In genomic region chr2:196991061-196991460, GRCh38 we compare ENCODE assay signal across 16 cellular contexts.
DNase-seq lines count a peak whose midpoint lies in the region; ATAC-seq and TF ChIP-seq lines count a peak whose summit lies in the region.
"Had no signal": no experiment of that assay in that cellular context is flagged by ENCODE, and none has a peak within 500 bp of the region (broad histone marks: within the 10 kb centered on the region; RNA-seq: fewer than 3 reads in every experiment).

No MANE protein-coding gene starts in this region.

- DNase-seq in activated naive CD4-positive, alpha-beta T cell treated with anti-CD3 and anti-CD28 coated beads for 36 hours, result no peak
- no peak for DNase-seq in activated naive CD4-positive, alpha-beta T cell (lab: John Stamatoyannopoulos, UW)
- DNase-seq in stimulated activated naive B cell treated with anti-CD40 and anti-IgM and Interleukin-4, amounts not matched to agents 10 μg/mL and 1 μg/mL and 100 μg/mL, for 72 hours, result no peak
- DNase-seq in central memory CD4-positive, alpha-beta T cell, result no peak
- DNase-seq in DMS53 treated with DMSO at 0.1 percent for 48 hours (lab: John Stamatoyannopoulos, UW; ENCODE audit: unreplicated experiment), result no peak
- no peak for DNase-seq in NCI-H526 treated with DMSO at 0.1 percent for 48 hours (lab: John Stamatoyannopoulos, UW)
- DNase-seq: activated gamma-delta T cell treated with Interleukin-2 at 50 U/mL for 16 hours; gastrocnemius medialis; H9; NCI-H2227 treated with DMSO at 0.1 percent for 48 hours; SIG-M5; stimulated activated CD4-positive, alpha-beta T cell treated with anti-CD3 and anti-CD28 coated beads, Interleukin-4, amount 100 ng/mL, for 4 hours; upper lobe of left lung had no signal

- peaks cover 37% of the 10 kb centered on the region for H3K36me3 Mint-ChIP-seq in activated naive CD4-positive, alpha-beta T cell treated with anti-CD3 and anti-CD28 coated beads for 36 hours (ENCODE audit: low read depth)
- H3K36me3 Mint-ChIP-seq in stimulated activated naive B cell treated with anti-CD40 and anti-IgM and Interleukin-4, amounts not matched to agents 10 μg/mL and 1 μg/mL and 100 μg/mL, for 72 hours, result peaks cover 42 to 50% of the 10 kb centered on the region in 2 donors

- no peaks in the 10 kb centered on the region for H3K9me3 Mint-ChIP-seq in activated naive CD4-positive, alpha-beta T cell treated with anti-CD3 and anti-CD28 coated beads for 36 hours
- no peaks in the 10 kb centered on the region for H3K9me3 Mint-ChIP-seq in stimulated activated naive B cell treated with anti-CD40 and anti-IgM and Interleukin-4, amounts not matched to agents 10 μg/mL and 1 μg/mL and 100 μg/mL, for 72 hours
- H3K9me3 Mint-ChIP-seq: H9 had no signal

- H3K4me3 Mint-ChIP-seq in activated naive CD4-positive, alpha-beta T cell treated with anti-CD3 and anti-CD28 coated beads for 36 hours, result no peak overlapping the region
- peak overlapping the region in 1 of 2 donors; percentile 6 for H3K4me3 Mint-ChIP-seq in stimulated activated naive B cell treated with anti-CD40 and anti-IgM and Interleukin-4, amounts not matched to agents 10 μg/mL and 1 μg/mL and 100 μg/mL, for 72 hours
- H3K4me3 Mint-ChIP-seq: H9 had no signal

- H3K27ac ChIP-seq in ectodermal cell (ENCODE audit: insufficient read depth, low read depth, low read length, poor library complexity, severe bottlenecking), result peak overlapping the region; percentile 36
- H3K27ac ChIP-seq: gastrocnemius medialis had no signal

- H3K27me3 Mint-ChIP-seq in activated naive CD4-positive, alpha-beta T cell treated with anti-CD3 and anti-CD28 coated beads for 36 hours (ENCODE audit: low read depth), result no peaks in the 10 kb centered on the region
- H3K27me3 Mint-ChIP-seq in stimulated activated naive B cell treated with anti-CD40 and anti-IgM and Interleukin-4, amounts not matched to agents 10 μg/mL and 1 μg/mL and 100 μg/mL, for 72 hours, result no peaks in the 10 kb centered on the region

- CTCF ChIA-PET in activated naive CD4-positive, alpha-beta T cell treated with anti-CD3 and anti-CD28 coated beads for 36 hours (lab: Charles Lee), result interaction anchor here (0.6 kb wide), 2 partner anchors 60 to 199 kb away, joined by 3 to 4 read pairs; no protein-coding TSS in a partner anchor

- WGBS in ectodermal cell, 2 experiments, result 91 to 92% methylated on average over 1 of the region's 1 CpG

- peaks cover 13% of the 10 kb centered on the region for H3K4me1 ChIP-seq in ectodermal cell (ENCODE audit: control insufficient read depth, insufficient read depth, low read length)

- peaks cover 67% of the 10 kb centered on the region for H3K4me1 Mint-ChIP-seq in activated naive CD4-positive, alpha-beta T cell treated with anti-CD3 and anti-CD28 coated beads for 36 hours (ENCODE audit: low read depth)
- H3K4me1 Mint-ChIP-seq in stimulated activated naive B cell treated with anti-CD40 and anti-IgM and Interleukin-4, amounts not matched to agents 10 μg/mL and 1 μg/mL and 100 μg/mL, for 72 hours, result peaks cover 27 to 51% of the 10 kb centered on the region in 2 donors

- intact Hi-C loops in activated naive CD4-positive, alpha-beta T cell treated with anti-CD3 and anti-CD28 coated beads for 36 hours (cut with micrococcal nuclease), result no loop called here

- H3K36me3 ChIP-seq in ectodermal cell (ENCODE audit: control insufficient read depth, insufficient read depth, low read length), result no peaks in the 10 kb centered on the region
- H3K36me3 ChIP-seq: gastrocnemius medialis had no signal

- peak overlapping the region; percentile 98 for H3K27ac Mint-ChIP-seq in activated naive CD4-positive, alpha-beta T cell treated with anti-CD3 and anti-CD28 coated beads for 36 hours
- peak overlapping the region; percentile 91 for H3K27ac Mint-ChIP-seq in stimulated activated naive B cell treated with anti-CD40 and anti-IgM and Interleukin-4, amounts not matched to agents 10 μg/mL and 1 μg/mL and 100 μg/mL, for 72 hours

- H3K27me3 ChIP-seq in ectodermal cell (ENCODE audit: control insufficient read depth, insufficient read depth, low read length, poor library complexity, severe bottlenecking), result no peaks in the 10 kb centered on the region
- H3K27me3 ChIP-seq: gastrocnemius medialis, neutrophil, upper lobe of left lung had no signal

- no peak overlapping the region for H3K4me3 ChIP-seq in ectodermal cell (ENCODE audit: insufficient read depth, low read depth, low read length)
- H3K4me3 ChIP-seq: gastrocnemius medialis, upper lobe of left lung had no signal

- H3K9me3 ChIP-seq in ectodermal cell (ENCODE audit: control insufficient read depth, low read length), result no peaks in the 10 kb centered on the region
- H3K9me3 ChIP-seq: gastrocnemius medialis, neutrophil, upper lobe of left lung had no signal

- ATAC-seq in stimulated activated naive B cell treated with anti-CD40 and anti-IgM and Interleukin-4, amounts not matched to agents 10 μg/mL and 1 μg/mL and 100 μg/mL, for 72 hours (replicated peaks), result no peak
- ATAC-seq: gastrocnemius medialis had no signal

TF ChIP-seq in PFSK-1, 5 proteins besides CTCF, POLR2A, EP300 and RAD21:
- peak; percentile 33 for TF ChIP-seq FOXP2 (optimal IDR thresholded peaks at IDR 0.05; ENCODE audit: borderline replicate concordance, extremely low read depth, extremely low read length, insufficient read depth)
- TF ChIP-seq, protein P1, sequence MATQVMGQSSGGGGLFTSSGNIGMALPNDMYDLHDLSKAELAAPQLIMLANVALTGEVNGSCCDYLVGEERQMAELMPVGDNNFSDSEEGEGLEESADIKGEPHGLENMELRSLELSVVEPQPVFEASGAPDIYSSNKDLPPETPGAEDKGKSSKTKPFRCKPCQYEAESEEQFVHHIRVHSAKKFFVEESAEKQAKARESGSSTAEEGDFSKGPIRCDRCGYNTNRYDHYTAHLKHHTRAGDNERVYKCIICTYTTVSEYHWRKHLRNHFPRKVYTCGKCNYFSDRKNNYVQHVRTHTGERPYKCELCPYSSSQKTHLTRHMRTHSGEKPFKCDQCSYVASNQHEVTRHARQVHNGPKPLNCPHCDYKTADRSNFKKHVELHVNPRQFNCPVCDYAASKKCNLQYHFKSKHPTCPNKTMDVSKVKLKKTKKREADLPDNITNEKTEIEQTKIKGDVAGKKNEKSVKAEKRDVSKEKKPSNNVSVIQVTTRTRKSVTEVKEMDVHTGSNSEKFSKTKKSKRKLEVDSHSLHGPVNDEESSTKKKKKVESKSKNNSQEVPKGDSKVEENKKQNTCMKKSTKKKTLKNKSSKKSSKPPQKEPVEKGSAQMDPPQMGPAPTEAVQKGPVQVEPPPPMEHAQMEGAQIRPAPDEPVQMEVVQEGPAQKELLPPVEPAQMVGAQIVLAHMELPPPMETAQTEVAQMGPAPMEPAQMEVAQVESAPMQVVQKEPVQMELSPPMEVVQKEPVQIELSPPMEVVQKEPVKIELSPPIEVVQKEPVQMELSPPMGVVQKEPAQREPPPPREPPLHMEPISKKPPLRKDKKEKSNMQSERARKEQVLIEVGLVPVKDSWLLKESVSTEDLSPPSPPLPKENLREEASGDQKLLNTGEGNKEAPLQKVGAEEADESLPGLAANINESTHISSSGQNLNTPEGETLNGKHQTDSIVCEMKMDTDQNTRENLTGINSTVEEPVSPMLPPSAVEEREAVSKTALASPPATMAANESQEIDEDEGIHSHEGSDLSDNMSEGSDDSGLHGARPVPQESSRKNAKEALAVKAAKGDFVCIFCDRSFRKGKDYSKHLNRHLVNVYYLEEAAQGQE (IDR thresholded peaks at IDR 0.05; ENCODE audit: insufficient read depth in 1 of 2, low read depth in 2 of 2, low read length in 2 of 2), result no peak
- no peak for TF ChIP-seq POLR2AphosphoS5 (IDR thresholded peaks at IDR 0.05; ENCODE audit: low read depth, low read length)
- TF ChIP-seq SIN3A (IDR thresholded peaks at IDR 0.05; ENCODE audit: borderline replicate concordance, insufficient read depth, low read length), result no peak
- TF ChIP-seq TAF1 (IDR thresholded peaks at IDR 0.05; ENCODE audit: borderline replicate concordance, insufficient read depth, low read length), result 0 out of 2 replicates have a peak, but pooled peaks have one; percentile 24
